Comparison of ENCODE assay signal across 1 cellular context in the genomic region with DNA sequence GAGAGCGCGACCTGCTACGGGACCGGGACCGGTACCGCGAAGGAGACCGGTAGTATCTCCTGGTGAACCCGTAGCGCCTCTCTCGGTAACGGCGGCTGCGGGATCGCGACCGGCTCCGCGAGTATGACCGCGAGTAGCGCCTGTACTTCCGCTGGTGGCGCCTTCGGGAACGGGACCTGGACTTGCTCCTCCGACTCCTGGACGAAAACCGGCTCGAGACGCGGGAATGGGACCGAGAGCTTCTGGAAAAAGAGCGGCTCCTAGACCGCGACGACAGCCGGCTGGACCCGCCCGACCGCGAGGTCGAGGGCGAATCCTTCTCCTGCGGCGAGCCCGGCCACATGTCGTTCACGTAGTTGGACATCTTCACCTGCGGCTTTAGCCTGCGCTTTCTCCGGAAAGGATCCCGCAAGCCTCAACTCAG.
A peak's percentile ranks its signal among the peaks of the same experiment; 100 is the strongest.
TF ChIP-seq lines count a peak whose summit lies in the region.

No MANE protein-coding gene starts in this region.

TF ChIP-seq in K562, 482 proteins besides CTCF, POLR2A, EP300 and RAD21 (continued from another document):
- TF ChIP-seq, protein P1, sequence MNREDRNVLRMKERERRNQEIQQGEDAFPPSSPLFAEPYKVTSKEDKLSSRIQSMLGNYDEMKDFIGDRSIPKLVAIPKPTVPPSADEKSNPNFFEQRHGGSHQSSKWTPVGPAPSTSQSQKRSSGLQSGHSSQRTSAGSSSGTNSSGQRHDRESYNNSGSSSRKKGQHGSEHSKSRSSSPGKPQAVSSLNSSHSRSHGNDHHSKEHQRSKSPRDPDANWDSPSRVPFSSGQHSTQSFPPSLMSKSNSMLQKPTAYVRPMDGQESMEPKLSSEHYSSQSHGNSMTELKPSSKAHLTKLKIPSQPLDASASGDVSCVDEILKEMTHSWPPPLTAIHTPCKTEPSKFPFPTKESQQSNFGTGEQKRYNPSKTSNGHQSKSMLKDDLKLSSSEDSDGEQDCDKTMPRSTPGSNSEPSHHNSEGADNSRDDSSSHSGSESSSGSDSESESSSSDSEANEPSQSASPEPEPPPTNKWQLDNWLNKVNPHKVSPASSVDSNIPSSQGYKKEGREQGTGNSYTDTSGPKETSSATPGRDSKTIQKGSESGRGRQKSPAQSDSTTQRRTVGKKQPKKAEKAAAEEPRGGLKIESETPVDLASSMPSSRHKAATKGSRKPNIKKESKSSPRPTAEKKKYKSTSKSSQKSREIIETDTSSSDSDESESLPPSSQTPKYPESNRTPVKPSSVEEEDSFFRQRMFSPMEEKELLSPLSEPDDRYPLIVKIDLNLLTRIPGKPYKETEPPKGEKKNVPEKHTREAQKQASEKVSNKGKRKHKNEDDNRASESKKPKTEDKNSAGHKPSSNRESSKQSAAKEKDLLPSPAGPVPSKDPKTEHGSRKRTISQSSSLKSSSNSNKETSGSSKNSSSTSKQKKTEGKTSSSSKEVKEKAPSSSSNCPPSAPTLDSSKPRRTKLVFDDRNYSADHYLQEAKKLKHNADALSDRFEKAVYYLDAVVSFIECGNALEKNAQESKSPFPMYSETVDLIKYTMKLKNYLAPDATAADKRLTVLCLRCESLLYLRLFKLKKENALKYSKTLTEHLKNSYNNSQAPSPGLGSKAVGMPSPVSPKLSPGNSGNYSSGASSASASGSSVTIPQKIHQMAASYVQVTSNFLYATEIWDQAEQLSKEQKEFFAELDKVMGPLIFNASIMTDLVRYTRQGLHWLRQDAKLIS (CRISPR knock-in tag; IDR thresholded peaks at IDR 0.05), result peak; percentile 80; the same call in 1 of the 2 replicates
- no peak for TF ChIP-seq SMARCE1 (IDR thresholded peaks at IDR 0.05)
- TF ChIP-seq KAT8 (IDR thresholded peaks at IDR 0.05; ENCODE audit: low read depth), result no peak
- TF ChIP-seq RBM34 (IDR thresholded peaks at IDR 0.05; ENCODE audit: borderline replicate concordance, insufficient read depth, low read length), result no peak
- TF ChIP-seq ZC3H4 (CRISPR knock-in tag; IDR thresholded peaks at IDR 0.05; ENCODE audit: borderline replicate concordance), result peak; percentile 77
- TF ChIP-seq, protein P2, sequence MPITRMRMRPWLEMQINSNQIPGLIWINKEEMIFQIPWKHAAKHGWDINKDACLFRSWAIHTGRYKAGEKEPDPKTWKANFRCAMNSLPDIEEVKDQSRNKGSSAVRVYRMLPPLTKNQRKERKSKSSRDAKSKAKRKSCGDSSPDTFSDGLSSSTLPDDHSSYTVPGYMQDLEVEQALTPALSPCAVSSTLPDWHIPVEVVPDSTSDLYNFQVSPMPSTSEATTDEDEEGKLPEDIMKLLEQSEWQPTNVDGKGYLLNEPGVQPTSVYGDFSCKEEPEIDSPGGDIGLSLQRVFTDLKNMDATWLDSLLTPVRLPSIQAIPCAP (CRISPR knock-in tag; IDR thresholded peaks at IDR 0.05; ENCODE audit: borderline replicate concordance), result no peak
- TF ChIP-seq, protein P3, sequence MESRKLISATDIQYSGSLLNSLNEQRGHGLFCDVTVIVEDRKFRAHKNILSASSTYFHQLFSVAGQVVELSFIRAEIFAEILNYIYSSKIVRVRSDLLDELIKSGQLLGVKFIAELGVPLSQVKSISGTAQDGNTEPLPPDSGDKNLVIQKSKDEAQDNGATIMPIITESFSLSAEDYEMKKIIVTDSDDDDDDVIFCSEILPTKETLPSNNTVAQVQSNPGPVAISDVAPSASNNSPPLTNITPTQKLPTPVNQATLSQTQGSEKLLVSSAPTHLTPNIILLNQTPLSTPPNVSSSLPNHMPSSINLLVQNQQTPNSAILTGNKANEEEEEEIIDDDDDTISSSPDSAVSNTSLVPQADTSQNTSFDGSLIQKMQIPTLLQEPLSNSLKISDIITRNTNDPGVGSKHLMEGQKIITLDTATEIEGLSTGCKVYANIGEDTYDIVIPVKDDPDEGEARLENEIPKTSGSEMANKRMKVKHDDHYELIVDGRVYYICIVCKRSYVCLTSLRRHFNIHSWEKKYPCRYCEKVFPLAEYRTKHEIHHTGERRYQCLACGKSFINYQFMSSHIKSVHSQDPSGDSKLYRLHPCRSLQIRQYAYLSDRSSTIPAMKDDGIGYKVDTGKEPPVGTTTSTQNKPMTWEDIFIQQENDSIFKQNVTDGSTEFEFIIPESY (CRISPR knock-in tag; IDR thresholded peaks at IDR 0.05), result 0 out of 2 replicates have a peak, but pooled peaks have one; percentile 37
- TF ChIP-seq STAG1 (CRISPR knock-in tag; IDR thresholded peaks at IDR 0.05; ENCODE audit: borderline replicate concordance), result no peak
- no peak for TF ChIP-seq KDM4B (IDR thresholded peaks at IDR 0.05; ENCODE audit: borderline replicate concordance in 2 of 2, low read depth in 1 of 2)
- TF ChIP-seq SAFB (IDR thresholded peaks at IDR 0.05; ENCODE audit: borderline replicate concordance, low read depth, low read length), result peak; percentile 70; the same call in 1 of the 2 replicates
- no peak for TF ChIP-seq NUFIP1 (IDR thresholded peaks at IDR 0.05; ENCODE audit: partially characterized antibody)
- TF ChIP-seq, protein P4, sequence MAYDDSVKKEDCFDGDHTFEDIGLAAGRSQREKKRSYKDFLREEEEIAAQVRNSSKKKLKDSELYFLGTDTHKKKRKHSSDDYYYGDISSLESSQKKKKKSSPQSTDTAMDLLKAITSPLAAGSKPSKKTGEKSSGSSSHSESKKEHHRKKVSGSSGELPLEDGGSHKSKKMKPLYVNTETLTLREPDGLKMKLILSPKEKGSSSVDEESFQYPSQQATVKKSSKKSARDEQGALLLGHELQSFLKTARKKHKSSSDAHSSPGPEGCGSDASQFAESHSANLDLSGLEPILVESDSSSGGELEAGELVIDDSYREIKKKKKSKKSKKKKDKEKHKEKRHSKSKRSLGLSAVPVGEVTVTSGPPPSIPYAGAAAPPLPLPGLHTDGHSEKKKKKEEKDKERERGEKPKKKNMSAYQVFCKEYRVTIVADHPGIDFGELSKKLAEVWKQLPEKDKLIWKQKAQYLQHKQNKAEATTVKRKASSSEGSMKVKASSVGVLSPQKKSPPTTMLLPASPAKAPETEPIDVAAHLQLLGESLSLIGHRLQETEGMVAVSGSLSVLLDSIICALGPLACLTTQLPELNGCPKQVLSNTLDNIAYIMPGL (CRISPR knock-in tag; IDR thresholded peaks at IDR 0.05), result peak; percentile 9; the same call in 1 of the 2 replicates
- TF ChIP-seq HDAC2 (IDR thresholded peaks at IDR 0.05), result 0 out of 2 replicates have a peak, but pooled peaks have one; percentile 13
- peak; percentile 82; the same call in 1 of the 2 replicates for TF ChIP-seq MED1 (CRISPR knock-in tag; IDR thresholded peaks at IDR 0.05; ENCODE audit: borderline replicate concordance)
- TF ChIP-seq, protein P5, sequence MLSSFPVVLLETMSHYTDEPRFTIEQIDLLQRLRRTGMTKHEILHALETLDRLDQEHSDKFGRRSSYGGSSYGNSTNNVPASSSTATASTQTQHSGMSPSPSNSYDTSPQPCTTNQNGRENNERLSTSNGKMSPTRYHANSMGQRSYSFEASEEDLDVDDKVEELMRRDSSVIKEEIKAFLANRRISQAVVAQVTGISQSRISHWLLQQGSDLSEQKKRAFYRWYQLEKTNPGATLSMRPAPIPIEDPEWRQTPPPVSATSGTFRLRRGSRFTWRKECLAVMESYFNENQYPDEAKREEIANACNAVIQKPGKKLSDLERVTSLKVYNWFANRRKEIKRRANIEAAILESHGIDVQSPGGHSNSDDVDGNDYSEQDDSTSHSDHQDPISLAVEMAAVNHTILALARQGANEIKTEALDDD (IDR thresholded peaks at IDR 0.05), result no peak
- TF ChIP-seq NR3C1 (CRISPR knock-in tag; IDR thresholded peaks at IDR 0.05), result peak; percentile 68; the same call in 1 of the 2 replicates
- no peak for TF ChIP-seq JUNB (CRISPR knock-in tag; conservative IDR thresholded peaks at IDR 0.05)
- TF ChIP-seq BHLHE40 (IDR thresholded peaks at IDR 0.05; ENCODE audit: low read length), result no peak
- TF ChIP-seq TCFL5 (CRISPR knock-in tag; conservative IDR thresholded peaks at IDR 0.05), result no peak
- 0 out of 2 replicates have a peak, but pooled peaks have one; percentile 55 for TF ChIP-seq THRAP3 (IDR thresholded peaks at IDR 0.05; ENCODE audit: borderline replicate concordance)
- no peak for TF ChIP-seq MTA1 (IDR thresholded peaks at IDR 0.05; ENCODE audit: borderline replicate concordance)
- 0 out of 2 replicates have a peak, but pooled peaks have one; percentile 5 for TF ChIP-seq ETV1 (tag; conservative IDR thresholded peaks at IDR 0.05; ENCODE audit: low read depth)
- no peak for TF ChIP-seq ZNF668 (CRISPR knock-in tag; IDR thresholded peaks at IDR 0.05)
- no peak for TF ChIP-seq ZNF57 (CRISPR knock-in tag; IDR thresholded peaks at IDR 0.05)
- TF ChIP-seq ARHGAP35 (IDR thresholded peaks at IDR 0.05; ENCODE audit: partially characterized antibody), result peak; percentile 5
- no peak for TF ChIP-seq MAFF (IDR thresholded peaks at IDR 0.05; ENCODE audit: low read length)
- no peak for TF ChIP-seq NR2C2 (CRISPR knock-in tag; IDR thresholded peaks at IDR 0.05)
- TF ChIP-seq NR2C2 (tag; IDR thresholded peaks at IDR 0.05), result peak; percentile 84; the same call in 1 of the 2 replicates
- no peak for TF ChIP-seq ZNF146 (CRISPR knock-in tag; IDR thresholded peaks at IDR 0.05; ENCODE audit: unreplicated experiment)
- TF ChIP-seq ZNF830 (CRISPR knock-in tag; IDR thresholded peaks at IDR 0.05), result peak; percentile 31; the same call in 1 of the 2 replicates
- TF ChIP-seq RBM22 (IDR thresholded peaks at IDR 0.05; ENCODE audit: low read depth, low read length, poor library complexity, severe bottlenecking), result peak; percentile 84
- no peak for TF ChIP-seq KHSRP (IDR thresholded peaks at IDR 0.05)
- TF ChIP-seq ZC3H8 (IDR thresholded peaks at IDR 0.05), result no peak
- TF ChIP-seq, protein P6, sequence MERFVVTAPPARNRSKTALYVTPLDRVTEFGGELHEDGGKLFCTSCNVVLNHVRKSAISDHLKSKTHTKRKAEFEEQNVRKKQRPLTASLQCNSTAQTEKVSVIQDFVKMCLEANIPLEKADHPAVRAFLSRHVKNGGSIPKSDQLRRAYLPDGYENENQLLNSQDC (CRISPR knock-in tag; IDR thresholded peaks at IDR 0.05), result no peak
- TF ChIP-seq TAF9B (IDR thresholded peaks at IDR 0.05; ENCODE audit: partially characterized antibody), result no peak
- TF ChIP-seq, protein P7, sequence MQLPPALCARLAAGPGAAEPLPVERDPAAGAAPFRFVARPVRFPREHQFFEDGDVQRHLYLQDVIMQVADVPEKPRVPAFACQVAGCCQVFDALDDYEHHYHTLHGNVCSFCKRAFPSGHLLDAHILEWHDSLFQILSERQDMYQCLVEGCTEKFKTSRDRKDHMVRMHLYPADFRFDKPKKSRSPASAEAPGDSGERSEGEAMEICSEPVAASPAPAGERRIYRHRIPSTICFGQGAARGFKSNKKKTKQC (CRISPR knock-in tag; IDR thresholded peaks at IDR 0.05), result peak; percentile 75
- TF ChIP-seq FOXM1 (IDR thresholded peaks at IDR 0.05; ENCODE audit: low read depth), result no peak
- TF ChIP-seq FOXM1 (CRISPR knock-in tag; IDR thresholded peaks at IDR 0.05; ENCODE audit: low read depth), result peak; percentile 80; the same call in 1 of the 2 replicates
- TF ChIP-seq GTF2E2 (tag; IDR thresholded peaks at IDR 0.05), result no peak
- TF ChIP-seq ZNF12 (CRISPR knock-in tag; IDR thresholded peaks at IDR 0.05), result peak; percentile 5; the same call in 1 of the 2 replicates
- no peak for TF ChIP-seq MYC (IDR thresholded peaks at IDR 0.05; ENCODE audit: low read depth, low read length)
- TF ChIP-seq MYC (CRISPR knock-in tag; IDR thresholded peaks at IDR 0.05; ENCODE audit: borderline replicate concordance, low read depth), result peak; percentile 11; the same call in 1 of the 2 replicates
- TF ChIP-seq PCBP1 (IDR thresholded peaks at IDR 0.05; ENCODE audit: low read depth, low read length, poor library complexity, severe bottlenecking), result peak; percentile 54
- no peak for TF ChIP-seq ZSCAN29 (IDR thresholded peaks at IDR 0.05)
- 0 out of 4 replicates have a peak, but pooled peaks of 1 of the 2 experiments have one; percentile 6 for TF ChIP-seq ETV6 (IDR thresholded peaks at IDR 0.05; ENCODE audit: borderline replicate concordance in 1 of 2, low read depth in 2 of 2, low read length in 1 of 2)
- TF ChIP-seq ETV6 (CRISPR knock-in tag; IDR thresholded peaks at IDR 0.05; ENCODE audit: borderline replicate concordance), result no peak
- TF ChIP-seq, protein P8, sequence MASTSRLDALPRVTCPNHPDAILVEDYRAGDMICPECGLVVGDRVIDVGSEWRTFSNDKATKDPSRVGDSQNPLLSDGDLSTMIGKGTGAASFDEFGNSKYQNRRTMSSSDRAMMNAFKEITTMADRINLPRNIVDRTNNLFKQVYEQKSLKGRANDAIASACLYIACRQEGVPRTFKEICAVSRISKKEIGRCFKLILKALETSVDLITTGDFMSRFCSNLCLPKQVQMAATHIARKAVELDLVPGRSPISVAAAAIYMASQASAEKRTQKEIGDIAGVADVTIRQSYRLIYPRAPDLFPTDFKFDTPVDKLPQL (IDR thresholded peaks at IDR 0.05; ENCODE audit: extremely low read depth, insufficient read length), result no peak
- peak; percentile 45 for TF ChIP-seq U2AF1 (optimal IDR thresholded peaks at IDR 0.05; ENCODE audit: low read depth, low read length)
- TF ChIP-seq, protein P9, sequence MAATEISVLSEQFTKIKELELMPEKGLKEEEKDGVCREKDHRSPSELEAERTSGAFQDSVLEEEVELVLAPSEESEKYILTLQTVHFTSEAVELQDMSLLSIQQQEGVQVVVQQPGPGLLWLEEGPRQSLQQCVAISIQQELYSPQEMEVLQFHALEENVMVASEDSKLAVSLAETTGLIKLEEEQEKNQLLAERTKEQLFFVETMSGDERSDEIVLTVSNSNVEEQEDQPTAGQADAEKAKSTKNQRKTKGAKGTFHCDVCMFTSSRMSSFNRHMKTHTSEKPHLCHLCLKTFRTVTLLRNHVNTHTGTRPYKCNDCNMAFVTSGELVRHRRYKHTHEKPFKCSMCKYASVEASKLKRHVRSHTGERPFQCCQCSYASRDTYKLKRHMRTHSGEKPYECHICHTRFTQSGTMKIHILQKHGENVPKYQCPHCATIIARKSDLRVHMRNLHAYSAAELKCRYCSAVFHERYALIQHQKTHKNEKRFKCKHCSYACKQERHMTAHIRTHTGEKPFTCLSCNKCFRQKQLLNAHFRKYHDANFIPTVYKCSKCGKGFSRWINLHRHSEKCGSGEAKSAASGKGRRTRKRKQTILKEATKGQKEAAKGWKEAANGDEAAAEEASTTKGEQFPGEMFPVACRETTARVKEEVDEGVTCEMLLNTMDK (IDR thresholded peaks at IDR 0.05; ENCODE audit: borderline replicate concordance, insufficient read depth, low read depth, low read length, poor library complexity, severe bottlenecking), result peak; percentile 29
- TF ChIP-seq SMARCA5 (IDR thresholded peaks at IDR 0.05), result no peak; the same call in 1 of the 2 replicates
